24 cellular contexts compared by ENCODE assay signal in the genomic region with DNA sequence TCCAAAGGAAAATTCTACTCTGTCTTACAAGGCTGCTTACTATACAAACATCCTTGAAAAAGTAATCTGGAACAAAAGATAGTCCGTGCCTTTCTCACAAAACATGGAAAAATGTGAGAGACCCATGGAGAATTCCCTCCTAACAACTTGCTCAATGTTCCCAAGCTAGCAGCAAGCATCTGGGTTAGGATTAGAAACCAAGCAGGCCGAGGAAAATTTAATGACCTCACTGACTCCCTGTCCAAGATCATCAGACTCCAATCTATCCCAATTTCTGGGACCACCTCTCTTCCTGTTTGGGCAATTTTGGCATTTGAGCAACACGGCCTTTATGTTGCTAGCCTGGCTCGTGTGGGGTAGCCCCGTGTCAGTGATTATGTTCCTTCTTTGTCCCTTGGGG. TPM values are rescaled to one million over a fixed set of nuclear protein-coding genes. Genes with fewer than 3 reads are reported as not detected.
DNase-seq lines count a peak whose midpoint lies in the region; ATAC-seq, FAIRE-seq and TF ChIP-seq lines count a peak whose summit lies in the region.
"Had no signal": no experiment of that assay in that cellular context is flagged by ENCODE, and none has a peak within 500 bp of the region (broad histone marks: within the 10 kb centered on the region; RNA-seq: fewer than 3 reads in every experiment).

No MANE protein-coding gene starts in this region.

- H3K4me3 ChIP-seq in endothelial cell of umbilical vein (replicated peaks in 1 of 3; ENCODE audit: insufficient read depth in 1 of 3, low read depth in 1 of 3, low read length in 3 of 3) = no peak overlapping the region
- H3K4me3 ChIP-seq in upper lobe of right lung = no peak overlapping the region
- H3K4me3 ChIP-seq in right lobe of liver = no peak overlapping the region
- H3K4me3 ChIP-seq: GM23248 had no signal

- H3K4me1 Mint-ChIP-seq in dendritic cell treated with granulocyte-macrophage colony-stimulating factor and Interleukin-4, amounts not matched to agents 40 ng/mL and 50 ng/mL, for 4 days (ENCODE audit: low read depth) = peaks cover 47% of the 10 kb centered on the region

- H3K27ac ChIP-seq in endothelial cell of umbilical vein (ENCODE audit: insufficient read depth, low read depth, low read length) = no peak overlapping the region
- no peak overlapping the region for H3K27ac ChIP-seq in upper lobe of right lung
- H3K27ac ChIP-seq in right lobe of liver = no peak overlapping the region
- H3K27ac ChIP-seq: C4-2B, GM23248, HL-60 had no signal

- H3K36me3 Mint-ChIP-seq in dendritic cell treated with granulocyte-macrophage colony-stimulating factor and Interleukin-4, amounts not matched to agents 40 ng/mL and 50 ng/mL, for 4 days (ENCODE audit: low read depth) = no peaks in the 10 kb centered on the region
- H3K36me3 Mint-ChIP-seq: IgD-negative memory B cell had no signal

- H3K4me2 ChIP-seq in endothelial cell of umbilical vein (ENCODE audit: insufficient read depth, low read length) = no peak overlapping the region

- H2AFZ ChIP-seq in endothelial cell of umbilical vein (ENCODE audit: low read depth, low read length) = no peak overlapping the region
- H2AFZ ChIP-seq: GM23248 had no signal

- BruUV-seq in endothelial cell of umbilical vein (replicated peaks; lab: Mats Ljungman, UMichigan) = no TSS peak

- H3K27me3 Mint-ChIP-seq in dendritic cell treated with granulocyte-macrophage colony-stimulating factor and Interleukin-4, amounts not matched to agents 40 ng/mL and 50 ng/mL, for 4 days = peaks cover 10% of the 10 kb centered on the region
- H3K27me3 Mint-ChIP-seq: CD4-positive, alpha-beta T cell had no signal

- no peak for DNase-seq in endothelial cell of umbilical vein (ENCODE audit: low read depth, low spot score)
- DNase-seq in left ventricle myocardium superior = no peak
- DNase-seq in upper lobe of right lung = no peak
- DNase-seq in right lobe of liver = no peak
- DNase-seq in NCI-H524 treated with DMSO at 0.1 percent for 48 hours (lab: John Stamatoyannopoulos, UW) = no peak
- no peak for DNase-seq in stimulated activated CD4-positive, alpha-beta T cell treated with anti-CD3 and anti-CD28 coated beads, Interleukin-1b, Interleukin-23, amount 100 ng/mL, for 48 hours
- DNase-seq: ACHN; AML-193; CD4-positive, alpha-beta T cell; DMS153; DMS79; GDM1; GM23248; HCEC 1CT had no signal

- intact Hi-C loops in dendritic cell treated with granulocyte-macrophage colony-stimulating factor and Interleukin-4, amounts not matched to agents 40 ng/mL and 50 ng/mL, for 4 days (cut with micrococcal nuclease) = no loop called here
- intact Hi-C loops in endothelial cell of umbilical vein (cut with micrococcal nuclease) = no loop called here
- intact Hi-C loops in left ventricle myocardium superior (cut with micrococcal nuclease) = no loop called here
- intact Hi-C loops in upper lobe of right lung (cut with DNase I) = no loop called here
- intact Hi-C loops in right lobe of liver (cut with DNase I) = no loop called here

- H3K9me1 ChIP-seq in endothelial cell of umbilical vein (replicated peaks; ENCODE audit: control insufficient read depth, extremely low read depth, insufficient read depth, low read length) = no peaks in the 10 kb centered on the region

- no peaks in the 10 kb centered on the region for H3K9me3 Mint-ChIP-seq in dendritic cell treated with granulocyte-macrophage colony-stimulating factor and Interleukin-4, amounts not matched to agents 40 ng/mL and 50 ng/mL, for 4 days
- H3K9me3 Mint-ChIP-seq: CD4-positive, alpha-beta T cell; IgD-negative memory B cell had no signal

- no peaks in the 10 kb centered on the region for H4K20me1 ChIP-seq in endothelial cell of umbilical vein (replicated peaks; ENCODE audit: control insufficient read depth, extremely low read depth, insufficient read depth, low read length)

- no peaks in the 10 kb centered on the region for H3K79me2 ChIP-seq in endothelial cell of umbilical vein (ENCODE audit: control insufficient read depth, insufficient read depth, low read length)

- peak; percentile 15 for FAIRE-seq in endothelial cell of umbilical vein (lab: Jason Lieb, UNC)
- FAIRE-seq: A204.1, GM12892, GM18507, H54 had no signal

- no peak overlapping the region for H3K4me3 Mint-ChIP-seq in dendritic cell treated with granulocyte-macrophage colony-stimulating factor and Interleukin-4, amounts not matched to agents 40 ng/mL and 50 ng/mL, for 4 days
- H3K4me3 Mint-ChIP-seq: CD4-positive, alpha-beta T cell; IgD-negative memory B cell had no signal

- no peak for TF ChIP-seq POLR2A in endothelial cell of umbilical vein (IDR thresholded peaks at IDR 0.05; ENCODE audit: low read depth, low read length)
- TF ChIP-seq POLR2A in right lobe of liver (IDR thresholded peaks at IDR 0.05) = no peak

- H3K27me3 ChIP-seq in endothelial cell of umbilical vein (ENCODE audit: control insufficient read depth in 2 of 2, insufficient read depth in 2 of 2, low read length in 2 of 2) (no peaks in the 10 kb centered on the region), upper lobe of right lung (no peaks in the 10 kb centered on the region), right lobe of liver (no peaks in the 10 kb centered on the region)

- 74% methylated on average over 5 of the region's 5 CpGs for WGBS in right lobe of liver (ENCODE audit: insufficient coverage, low coverage, low lambda C conversion rate, missing lambda C conversion rate)

- POLR2A ChIA-PET in endothelial cell of umbilical vein (lab: Charles Lee) = no interaction called here

- TF ChIP-seq CTCF in endothelial cell of umbilical vein (IDR thresholded peaks at IDR 0.05; ENCODE audit: extremely low read depth in 1 of 2, insufficient read depth in 1 of 2, low read depth in 1 of 2, low read length in 2 of 2) (no peak), upper lobe of right lung (IDR thresholded peaks at IDR 0.05) (no peak), right lobe of liver (IDR thresholded peaks at IDR 0.05) (no peak)

- dilution Hi-C loops in endothelial cell of umbilical vein (cut with MboI; ENCODE audit: extremely low pct_ligation_motif_present, low sequenced_read_pairs) = no loop called here

- H3K4me1 ChIP-seq in endothelial cell of umbilical vein (ENCODE audit: control insufficient read depth, extremely low read depth, insufficient read depth, low read length) (peaks cover 26% of the 10 kb centered on the region), upper lobe of right lung (no peaks in the 10 kb centered on the region), right lobe of liver (no peaks in the 10 kb centered on the region)

- H3K9me3 ChIP-seq in endothelial cell of umbilical vein (replicated peaks; ENCODE audit: control insufficient read depth, insufficient read depth, low read length) (no peaks in the 10 kb centered on the region), upper lobe of right lung (no peaks in the 10 kb centered on the region), right lobe of liver (no peaks in the 10 kb centered on the region)

- H3K9ac ChIP-seq in endothelial cell of umbilical vein (replicated peaks; ENCODE audit: extremely low read depth, insufficient read depth, low read length) = no peak overlapping the region
- H3K9ac ChIP-seq: GM23248 had no signal

- H3K36me3 ChIP-seq in endothelial cell of umbilical vein (ENCODE audit: control insufficient read depth in 2 of 2, extremely low read depth in 1 of 2, insufficient read depth in 2 of 2, low read length in 2 of 2) (no peaks in the 10 kb centered on the region), upper lobe of right lung (no peaks in the 10 kb centered on the region), right lobe of liver (no peaks in the 10 kb centered on the region)

- CTCF ChIA-PET in endothelial cell of umbilical vein (lab: Charles Lee) = no interaction called here

- H3K27ac Mint-ChIP-seq in dendritic cell treated with granulocyte-macrophage colony-stimulating factor and Interleukin-4, amounts not matched to agents 40 ng/mL and 50 ng/mL, for 4 days = peak overlapping the region; percentile 10
- H3K27ac Mint-ChIP-seq: CD4-positive, alpha-beta T cell; IgD-negative memory B cell had no signal

- ATAC-seq in left ventricle myocardium superior (peak; percentile 73), upper lobe of right lung (peak; percentile 30), right lobe of liver (no peak)

TF ChIP-seq in endothelial cell of umbilical vein, 7 proteins besides CTCF, POLR2A, EP300 and RAD21:
- no peak for TF ChIP-seq POLR2AphosphoS5 (IDR thresholded peaks at IDR 0.05; ENCODE audit: insufficient read depth, low read depth, low read length)
- TF ChIP-seq EZH2 (IDR thresholded peaks at IDR 0.05; ENCODE audit: borderline replicate concordance, low read depth, low read length, severe bottlenecking) = no peak
- no peak for TF ChIP-seq MAX (IDR thresholded peaks at IDR 0.05; ENCODE audit: insufficient read depth, insufficient read length)
- no peak for TF ChIP-seq GATA2 (IDR thresholded peaks at IDR 0.05; ENCODE audit: insufficient read depth, insufficient read length, low read depth, low read length)
- no peak for TF ChIP-seq FOS (IDR thresholded peaks at IDR 0.05; ENCODE audit: borderline replicate concordance, insufficient read depth, low read length)
- no peak for TF ChIP-seq MYC (IDR thresholded peaks at IDR 0.05; ENCODE audit: low read depth, low read length)
- no peak for TF ChIP-seq JUN (IDR thresholded peaks at IDR 0.05; ENCODE audit: borderline replicate concordance, insufficient read depth, insufficient read length, low read depth)

RNA-seq across cellular contexts. Expression of gene GSG1, which starts 18.1 kb away (rescaled TPM):
- not detected in 2 replicates for total RNA-seq in endothelial cell of umbilical vein
- not detected in 2 replicates for polyA plus RNA-seq in endothelial cell of umbilical vein
- not detected in 2 replicates for polyA plus RNA-seq in endothelial cell of umbilical vein (2011; cell fraction: cytosol; rRNA removed)
- polyA plus RNA-seq in endothelial cell of umbilical vein (2011; cell fraction: nucleus; rRNA removed) = not detected in 2 replicates
- polyA plus RNA-seq in endothelial cell of umbilical vein (2012) = 0.16 TPM in 1 of 2 replicates, not detected in the other
- not detected in 2 replicates for polyA minus RNA-seq in endothelial cell of umbilical vein
- polyA minus RNA-seq in endothelial cell of umbilical vein (2011; cell fraction: cytosol; rRNA and poly(A)+ RNA removed) = not detected
- not detected in 2 replicates for polyA minus RNA-seq in endothelial cell of umbilical vein (2011; cell fraction: nucleus; rRNA and poly(A)+ RNA removed)
- not detected for total RNA-seq in left ventricle myocardium superior
- not detected for total RNA-seq in upper lobe of right lung
- total RNA-seq in right lobe of liver = not detected
- total RNA-seq: CD4-positive, alpha-beta T cell; Daoy; HT1080 had no signal
- polyA plus RNA-seq: IgD-negative memory B cell had no signal

Comparison
In these comparisons a context has a peak if more than half of its experiments do, and no peak if none do; other contexts are left out.
1. ATAC-seq: peak in left ventricle myocardium superior (single experiment) and upper lobe of right lung (single experiment); none in right lobe of liver (0 of 4).